Comparison of ENCODE assay signal across 10 cellular contexts in the genomic region with DNA sequence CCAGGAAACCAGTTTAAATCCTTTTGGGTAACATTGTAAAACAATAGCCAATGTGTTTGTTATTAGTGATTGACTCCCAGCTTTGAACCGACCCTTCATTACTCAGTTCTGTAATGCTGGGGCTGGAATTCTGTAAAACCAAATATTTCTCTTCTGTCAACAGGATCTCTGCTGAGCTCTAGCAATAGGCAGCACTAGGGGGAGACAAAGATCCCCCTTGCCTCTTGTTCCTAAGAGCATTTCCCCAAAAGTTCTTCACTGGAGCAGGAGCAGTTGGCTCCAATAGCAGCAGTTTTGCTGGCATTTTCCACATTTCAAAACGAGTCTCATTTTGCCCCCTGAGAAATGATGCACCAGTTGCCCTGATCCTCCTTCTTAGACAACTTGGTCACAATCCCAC.
DNase-seq lines count a peak whose midpoint lies in the region; ATAC-seq, FAIRE-seq and TF ChIP-seq lines count a peak whose summit lies in the region.
"Had no signal": no experiment of that assay in that cellular context is flagged by ENCODE, and none has a peak within 500 bp of the region (broad histone marks: within the 10 kb centered on the region; RNA-seq: fewer than 3 reads in every experiment).

No MANE protein-coding gene starts in this region.

- peak; percentile 79 for ATAC-seq in SK-N-SH treated with all-trans-retinoic acid at 6 μM for 48 hours
- ATAC-seq in GM21447 (IDR thresholded peaks at IDR 0.05; ENCODE audit: unreplicated experiment), result no peak
- ATAC-seq in GM21381 (IDR thresholded peaks at IDR 0.05; ENCODE audit: unreplicated experiment), result no peak
- no peak for ATAC-seq in GM18517 (IDR thresholded peaks at IDR 0.05; ENCODE audit: unreplicated experiment)

- DNase-seq in D721Med (ENCODE audit: insufficient read length, low spot score), result no peak
- peak; percentile 3 for DNase-seq in HPDE6-E6E7 (ENCODE audit: extremely low spot score)
- peak; percentile 1 to 40 for DNase-seq in hippocampal formation (lab: John Stamatoyannopoulos, UW)
- DNase-seq in NCI-H510A treated with DMSO at 0.1 percent for 48 hours (lab: John Stamatoyannopoulos, UW), result no peak
- DNase-seq: T-helper 1 cell had no signal

- no peak for FAIRE-seq in D721Med (lab: Jason Lieb, UNC)
- FAIRE-seq: keratinocyte had no signal

- TF ChIP-seq CTCF in D721Med (IDR thresholded peaks at IDR 0.05; ENCODE audit: insufficient read depth, missing control alignments), result peak; percentile 47

TF ChIP-seq in SK-N-SH treated with all-trans-retinoic acid at 6 μM for 48 hours, 23 proteins besides CTCF, POLR2A, EP300 and RAD21:
- TF ChIP-seq ESRRG (CRISPR knock-in tag; IDR thresholded peaks at IDR 0.05), result no peak
- TF ChIP-seq OSR1 (CRISPR knock-in tag; IDR thresholded peaks at IDR 0.05), result no peak
- no peak for TF ChIP-seq RARB (CRISPR knock-in tag; IDR thresholded peaks at IDR 0.05)
- TF ChIP-seq ZNF565 (CRISPR knock-in tag; conservative IDR thresholded peaks at IDR 0.05; ENCODE audit: low read depth), result no peak
- TF ChIP-seq TCF4 (CRISPR knock-in tag; IDR thresholded peaks at IDR 0.05; ENCODE audit: borderline replicate concordance), result no peak
- TF ChIP-seq ZC3H10 (CRISPR knock-in tag; IDR thresholded peaks at IDR 0.05), result no peak
- TF ChIP-seq, protein P1, sequence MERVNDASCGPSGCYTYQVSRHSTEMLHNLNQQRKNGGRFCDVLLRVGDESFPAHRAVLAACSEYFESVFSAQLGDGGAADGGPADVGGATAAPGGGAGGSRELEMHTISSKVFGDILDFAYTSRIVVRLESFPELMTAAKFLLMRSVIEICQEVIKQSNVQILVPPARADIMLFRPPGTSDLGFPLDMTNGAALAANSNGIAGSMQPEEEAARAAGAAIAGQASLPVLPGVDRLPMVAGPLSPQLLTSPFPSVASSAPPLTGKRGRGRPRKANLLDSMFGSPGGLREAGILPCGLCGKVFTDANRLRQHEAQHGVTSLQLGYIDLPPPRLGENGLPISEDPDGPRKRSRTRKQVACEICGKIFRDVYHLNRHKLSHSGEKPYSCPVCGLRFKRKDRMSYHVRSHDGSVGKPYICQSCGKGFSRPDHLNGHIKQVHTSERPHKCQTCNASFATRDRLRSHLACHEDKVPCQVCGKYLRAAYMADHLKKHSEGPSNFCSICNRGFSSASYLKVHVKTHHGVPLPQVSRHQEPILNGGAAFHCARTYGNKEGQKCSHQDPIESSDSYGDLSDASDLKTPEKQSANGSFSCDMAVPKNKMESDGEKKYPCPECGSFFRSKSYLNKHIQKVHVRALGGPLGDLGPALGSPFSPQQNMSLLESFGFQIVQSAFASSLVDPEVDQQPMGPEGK (CRISPR knock-in tag; IDR thresholded peaks at IDR 0.05; ENCODE audit: borderline replicate concordance), result no peak
- TF ChIP-seq ZFP3 (CRISPR knock-in tag; IDR thresholded peaks at IDR 0.05), result no peak
- TF ChIP-seq, protein P2, sequence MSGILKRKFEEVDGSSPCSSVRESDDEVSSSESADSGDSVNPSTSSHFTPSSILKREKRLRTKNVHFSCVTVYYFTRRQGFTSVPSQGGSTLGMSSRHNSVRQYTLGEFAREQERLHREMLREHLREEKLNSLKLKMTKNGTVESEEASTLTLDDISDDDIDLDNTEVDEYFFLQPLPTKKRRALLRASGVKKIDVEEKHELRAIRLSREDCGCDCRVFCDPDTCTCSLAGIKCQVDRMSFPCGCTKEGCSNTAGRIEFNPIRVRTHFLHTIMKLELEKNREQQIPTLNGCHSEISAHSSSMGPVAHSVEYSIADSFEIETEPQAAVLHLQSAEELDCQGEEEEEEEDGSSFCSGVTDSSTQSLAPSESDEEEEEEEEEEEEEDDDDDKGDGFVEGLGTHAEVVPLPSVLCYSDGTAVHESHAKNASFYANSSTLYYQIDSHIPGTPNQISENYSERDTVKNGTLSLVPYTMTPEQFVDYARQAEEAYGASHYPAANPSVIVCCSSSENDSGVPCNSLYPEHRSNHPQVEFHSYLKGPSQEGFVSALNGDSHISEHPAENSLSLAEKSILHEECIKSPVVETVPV (CRISPR knock-in tag; IDR thresholded peaks at IDR 0.05), result no peak
- no peak for TF ChIP-seq GLIS3 (CRISPR knock-in tag; IDR thresholded peaks at IDR 0.05)
- TF ChIP-seq ISL1 (CRISPR knock-in tag; IDR thresholded peaks at IDR 0.05), result no peak
- no peak for TF ChIP-seq BACH2 (CRISPR knock-in tag; IDR thresholded peaks at IDR 0.05; ENCODE audit: borderline replicate concordance)
- TF ChIP-seq SNAI2 (CRISPR knock-in tag; IDR thresholded peaks at IDR 0.05), result no peak
- TF ChIP-seq, protein P3, sequence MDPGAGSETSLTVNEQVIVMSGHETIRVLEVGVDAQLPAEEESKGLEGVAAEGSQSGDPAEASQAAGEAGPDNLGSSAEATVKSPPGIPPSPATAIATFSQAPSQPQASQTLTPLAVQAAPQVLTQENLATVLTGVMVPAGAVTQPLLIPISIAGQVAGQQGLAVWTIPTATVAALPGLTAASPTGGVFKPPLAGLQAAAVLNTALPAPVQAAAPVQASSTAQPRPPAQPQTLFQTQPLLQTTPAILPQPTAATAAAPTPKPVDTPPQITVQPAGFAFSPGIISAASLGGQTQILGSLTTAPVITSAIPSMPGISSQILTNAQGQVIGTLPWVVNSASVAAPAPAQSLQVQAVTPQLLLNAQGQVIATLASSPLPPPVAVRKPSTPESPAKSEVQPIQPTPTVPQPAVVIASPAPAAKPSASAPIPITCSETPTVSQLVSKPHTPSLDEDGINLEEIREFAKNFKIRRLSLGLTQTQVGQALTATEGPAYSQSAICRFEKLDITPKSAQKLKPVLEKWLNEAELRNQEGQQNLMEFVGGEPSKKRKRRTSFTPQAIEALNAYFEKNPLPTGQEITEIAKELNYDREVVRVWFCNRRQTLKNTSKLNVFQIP (CRISPR knock-in tag; IDR thresholded peaks at IDR 0.05; ENCODE audit: borderline replicate concordance, low read depth), result no peak
- no peak for TF ChIP-seq CSDC2 (CRISPR knock-in tag; IDR thresholded peaks at IDR 0.05)
- TF ChIP-seq ZFP30 (CRISPR knock-in tag; IDR thresholded peaks at IDR 0.05), result no peak
- TF ChIP-seq PPARA (CRISPR knock-in tag; IDR thresholded peaks at IDR 0.05; ENCODE audit: borderline replicate concordance), result no peak
- TF ChIP-seq ZNF8 (CRISPR knock-in tag; IDR thresholded peaks at IDR 0.05), result no peak
- TF ChIP-seq TOX (CRISPR knock-in tag; IDR thresholded peaks at IDR 0.05; ENCODE audit: borderline replicate concordance), result no peak
- TF ChIP-seq ARNTL (CRISPR knock-in tag; IDR thresholded peaks at IDR 0.05; ENCODE audit: borderline replicate concordance, low read depth), result no peak

Comparison
In these comparisons a context has a peak if more than half of its experiments do, and no peak if none do; other contexts are left out.
1. DNase-seq: peak in HPDE6-E6E7 (single experiment) and hippocampal formation (2 of 2); none in D721Med (single experiment) and NCI-H510A treated with DMSO at 0.1 percent for 48 hours (single experiment).